In the genomic region with DNA sequence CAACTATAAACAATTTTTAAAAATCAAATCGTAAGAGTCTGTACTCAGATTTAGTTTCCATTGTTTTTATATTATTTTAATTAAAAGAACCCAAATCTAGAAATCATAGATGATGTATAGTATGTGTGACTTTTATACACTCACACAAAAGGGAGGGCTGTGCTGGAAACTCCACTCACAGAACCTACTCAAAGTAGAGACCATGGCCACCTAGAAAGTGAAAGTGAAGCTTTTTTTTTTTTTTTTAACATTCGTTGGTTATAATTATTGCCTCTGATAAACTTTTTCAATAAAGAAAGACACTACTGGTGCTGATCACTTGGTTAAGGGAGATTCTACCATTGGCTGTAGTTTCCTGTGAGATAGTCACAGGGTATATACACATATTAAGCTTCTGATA, we compare ENCODE assay signal across 1 cellular context.
TF ChIP-seq lines count a peak whose summit lies in the region.

No MANE protein-coding gene starts in this region.

TF ChIP-seq in GM12878, 131 proteins besides CTCF, POLR2A, EP300 and RAD21:
- no peak for TF ChIP-seq RB1 (IDR thresholded peaks at IDR 0.05; ENCODE audit: borderline replicate concordance)
- peak; percentile 28; the same call in 1 of the 2 replicates for TF ChIP-seq ZBTB40 (IDR thresholded peaks at IDR 0.05; ENCODE audit: borderline replicate concordance)
- peak; percentile 90 for TF ChIP-seq ZNF384 (IDR thresholded peaks at IDR 0.05; ENCODE audit: borderline replicate concordance, low read depth, low read length)
